In genomic region chr1:205319081-205320018, GRCh38 we compare ENCODE assay signal across 8 cellular contexts. TPM values are rescaled to one million over a fixed set of nuclear protein-coding genes. Genes with fewer than 3 reads are reported as not detected.
DNase-seq lines count a peak whose midpoint lies in the region; ATAC-seq and TF ChIP-seq lines count a peak whose summit lies in the region.
"Had no signal": no experiment of that assay in that cellular context is flagged by ENCODE, and none has a peak within 500 bp of the region (broad histone marks: within the 10 kb centered on the region; RNA-seq: fewer than 3 reads in every experiment).

No MANE protein-coding gene starts in this region.

- TF ChIP-seq CTCF in heart left ventricle (IDR thresholded peaks at IDR 0.05): no peak

- peak overlapping the region; percentile 98 for H3K4me3 Mint-ChIP-seq in activated naive CD4-positive, alpha-beta T cell treated with anti-CD3 and anti-CD28 coated beads for 36 hours

- ATAC-seq in heart left ventricle (peak; percentile 19 to 48 (median 30)), GM18873 (IDR thresholded peaks at IDR 0.05; ENCODE audit: low FRiP score, unreplicated experiment) (no peak), GM21619 (IDR thresholded peaks at IDR 0.05; ENCODE audit: unreplicated experiment) (no peak)

- peaks cover 57% of the 10 kb centered on the region for H3K4me1 Mint-ChIP-seq in activated naive CD4-positive, alpha-beta T cell treated with anti-CD3 and anti-CD28 coated beads for 36 hours (ENCODE audit: low read depth)

- H3K36me3 Mint-ChIP-seq in activated naive CD4-positive, alpha-beta T cell treated with anti-CD3 and anti-CD28 coated beads for 36 hours (ENCODE audit: low read depth): peaks cover 10% of the 10 kb centered on the region

- no peak for TF ChIP-seq POLR2A in heart left ventricle (IDR thresholded peaks at IDR 0.05)

- WGBS in heart left ventricle, 4 donors: 41 to 52% (median 48%) methylated on average over 6 of the region's 6 CpGs

- H3K4me3 ChIP-seq in H7 (ENCODE audit: insufficient read depth, low read depth, low read length): peak overlapping the region; percentile 11
- peak overlapping the region in 4 of 12 donors; percentile 19 to 92 (median 70) for H3K4me3 ChIP-seq in heart left ventricle

- H3K9me3 Mint-ChIP-seq in activated naive CD4-positive, alpha-beta T cell treated with anti-CD3 and anti-CD28 coated beads for 36 hours: no peaks in the 10 kb centered on the region

- peaks cover 12 to 72% (median 38%) of the 10 kb centered on the region in 12 donors for H3K4me1 ChIP-seq in heart left ventricle

- H3K27ac Mint-ChIP-seq in activated naive CD4-positive, alpha-beta T cell treated with anti-CD3 and anti-CD28 coated beads for 36 hours: peak overlapping the region; percentile 93

- no peaks in the 10 kb centered on the region; the same call in 1 of the 2 replicates for H3K36me3 ChIP-seq in H7 (replicated peaks; ENCODE audit: control insufficient read depth, insufficient read depth, low read length)
- H3K36me3 ChIP-seq in heart left ventricle: no peaks in the 10 kb centered on the region

- CTCF ChIA-PET in activated naive CD4-positive, alpha-beta T cell treated with anti-CD3 and anti-CD28 coated beads for 36 hours (lab: Charles Lee): interaction anchor here (0.8 to 23.5 kb wide), 6 partner anchors 16 to 178 kb away, joined by 3 to 948 read pairs (median 5); no protein-coding TSS in a partner anchor

- H3K27ac ChIP-seq in heart left ventricle: peak overlapping the region in 1 of 12 donors; percentile 62

- no peak for DNase-seq in H7
- DNase-seq in NCI-H2196 treated with DMSO at 0.1 percent for 48 hours (lab: John Stamatoyannopoulos, UW; ENCODE audit: unreplicated experiment): peak; percentile 96
- peak; percentile 71 for DNase-seq in activated naive CD4-positive, alpha-beta T cell treated with anti-CD3 and anti-CD28 coated beads for 36 hours
- DNase-seq in heart left ventricle: peak in 4 of 5 donors; percentile 38 to 67 (median 56)
- peak; percentile 36 for DNase-seq in pulmonary artery endothelial cell (ENCODE audit: low read depth, low spot score)

- H3K9me3 ChIP-seq in heart left ventricle: no peaks in the 10 kb centered on the region

- no peaks in the 10 kb centered on the region for H3K27me3 Mint-ChIP-seq in activated naive CD4-positive, alpha-beta T cell treated with anti-CD3 and anti-CD28 coated beads for 36 hours (ENCODE audit: low read depth)

- intact Hi-C loops in activated naive CD4-positive, alpha-beta T cell treated with anti-CD3 and anti-CD28 coated beads for 36 hours (cut with micrococcal nuclease): loop anchor here (1.0 to 10.0 kb wide), 5 partner anchors 81 to 1258 kb away; partner anchors contain the start of genes MDM4 and RAB29
- intact Hi-C loops in heart left ventricle (cut with DNase I): no loop called here

- peaks cover 6% of the 10 kb centered on the region; the same call in 1 of the 2 replicates for H3K27me3 ChIP-seq in H7 (ENCODE audit: control insufficient read depth, insufficient read depth, low read length)
- H3K27me3 ChIP-seq in heart left ventricle: no peaks in the 10 kb centered on the region

RNA-seq across cellular contexts. Expression of gene NUAK2, which starts 2.2 kb away (rescaled TPM):
- 9.2 and 9.8 TPM in 2 replicates for total RNA-seq in H7 (2014; rRNA removed; shearing (Covaris generic))
- total RNA-seq in activated naive CD4-positive, alpha-beta T cell treated with anti-CD3 and anti-CD28 coated beads for 36 hours: 10 to 100 TPM; 11.2 to 12.2 TPM
- 1 to 10 TPM in 3 of 9 donors, under 1 TPM in 6; 0.25 to 2.6 (median 0.82) TPM for total RNA-seq in heart left ventricle
- polyA plus RNA-seq in heart left ventricle: under 1 TPM; 0.46 to 0.50 TPM
- 1.2 and 1.8 TPM in 2 replicates for total RNA-seq in pulmonary artery endothelial cell

RNA-seq across cellular contexts. Expression of gene KLHDC8A, which starts 37.4 kb away (rescaled TPM):
- total RNA-seq in H7 (2014; rRNA removed; shearing (Covaris generic)): 2.3 and 5.0 TPM in 2 replicates
- total RNA-seq in activated naive CD4-positive, alpha-beta T cell treated with anti-CD3 and anti-CD28 coated beads for 36 hours: not detected
- total RNA-seq in heart left ventricle (under 1 TPM in 2 of 9 donors, not detected in 7; 0.14 to 0.18 TPM), pulmonary artery endothelial cell (not detected in 2 replicates)
- polyA plus RNA-seq in heart left ventricle: under 1 TPM in 1 of 2 donors, not detected in 1; 0.30 TPM
- total RNA-seq: activated CD8-positive, alpha-beta memory T cell treated with anti-CD3 and anti-CD28 coated beads for 36 hours had no signal

Comparison
In these comparisons a context has a peak if more than half of its experiments do, and no peak if none do; other contexts are left out.
1. ATAC-seq: peak in heart left ventricle (4 of 4); none in GM18873 (single experiment) and GM21619 (single experiment).